ENCODE assay signal across 8 cellular contexts in the genomic region with DNA sequence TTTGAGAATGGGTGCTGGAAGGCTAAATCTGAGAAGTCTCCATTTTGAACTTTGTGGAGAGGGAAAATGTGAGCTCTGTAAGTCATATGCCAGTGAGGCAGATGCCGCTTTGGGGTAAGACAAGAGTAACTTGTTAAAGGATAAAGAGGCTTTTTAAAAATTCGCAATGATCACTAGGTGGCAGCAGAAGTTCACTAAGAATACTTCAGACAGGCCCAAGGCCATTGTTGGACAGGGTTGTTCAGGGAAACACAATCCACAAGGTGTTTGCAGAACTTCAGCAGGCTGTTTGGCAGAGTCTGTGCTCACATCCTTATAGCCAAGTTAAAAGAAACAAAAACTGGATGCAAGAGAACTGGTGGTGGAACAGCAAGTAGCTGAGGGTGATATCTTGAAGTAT. TPM values are rescaled to one million over a fixed set of nuclear protein-coding genes. Genes with fewer than 3 reads are reported as not detected.
DNase-seq lines count a peak whose midpoint lies in the region; ATAC-seq, FAIRE-seq and TF ChIP-seq lines count a peak whose summit lies in the region.

No MANE protein-coding gene starts in this region.

- TF ChIP-seq POLR2A in endothelial cell of umbilical vein (IDR thresholded peaks at IDR 0.05; ENCODE audit: low read depth, low read length) (no peak), H54 (IDR thresholded peaks at IDR 0.05; ENCODE audit: low read depth, low read length) (no peak)

- peak; percentile 75 for FAIRE-seq in endothelial cell of umbilical vein (lab: Jason Lieb, UNC)
- FAIRE-seq in H54 (lab: Jason Lieb, UNC), result no peak

- H3K27ac ChIP-seq in RWPE2 (ENCODE audit: poor library complexity, severe bottlenecking), result no peak overlapping the region
- no peak overlapping the region for H3K27ac ChIP-seq in endothelial cell of umbilical vein (ENCODE audit: insufficient read depth, low read depth, low read length)

- H2AFZ ChIP-seq in endothelial cell of umbilical vein (ENCODE audit: low read depth, low read length), result no peak overlapping the region

- H3K36me3 ChIP-seq in RWPE2 (ENCODE audit: low read depth) (no peaks in the 10 kb centered on the region), endothelial cell of umbilical vein (ENCODE audit: control insufficient read depth in 2 of 2, extremely low read depth in 1 of 2, insufficient read depth in 2 of 2, low read length in 2 of 2) (no peaks in the 10 kb centered on the region)

- dilution Hi-C loops in endothelial cell of umbilical vein (cut with MboI; ENCODE audit: extremely low pct_ligation_motif_present, low sequenced_read_pairs), result no loop called here

- no peaks in the 10 kb centered on the region for H4K20me1 ChIP-seq in endothelial cell of umbilical vein (replicated peaks; ENCODE audit: control insufficient read depth, extremely low read depth, insufficient read depth, low read length)

- H3K79me2 ChIP-seq in endothelial cell of umbilical vein (ENCODE audit: control insufficient read depth, insufficient read depth, low read length), result no peaks in the 10 kb centered on the region

- H3K4me3 ChIP-seq in GM12875 (ENCODE audit: low read depth, low read length) (no peak overlapping the region), RWPE2 (ENCODE audit: severe bottlenecking) (no peak overlapping the region), endothelial cell of umbilical vein (replicated peaks in 1 of 3; ENCODE audit: insufficient read depth in 1 of 3, low read depth in 1 of 3, low read length in 3 of 3) (no peak overlapping the region)

- ATAC-seq in RWPE2 (ENCODE audit: low read depth), result peak; percentile 50
- ATAC-seq in GM19328 (IDR thresholded peaks at IDR 0.05; ENCODE audit: unreplicated experiment), result no peak

- no peak overlapping the region for H3K4me2 ChIP-seq in endothelial cell of umbilical vein (ENCODE audit: insufficient read depth, low read length)

- H3K9me3 ChIP-seq in RWPE2 (ENCODE audit: severe bottlenecking) (no peaks in the 10 kb centered on the region), endothelial cell of umbilical vein (replicated peaks; ENCODE audit: control insufficient read depth, insufficient read depth, low read length) (no peaks in the 10 kb centered on the region)

- DNase-seq in Ammon's horn (ENCODE audit: low spot score) (peak; percentile 69), MV-4-11 (lab: John Stamatoyannopoulos, UW) (peak; percentile 32), RWPE2 (ENCODE audit: low spot score) (no peak), endothelial cell of umbilical vein (ENCODE audit: low read depth, low spot score) (peak; percentile 64), midbrain (lab: John Stamatoyannopoulos, UW) (peak; percentile 75), H54 (ENCODE audit: insufficient read length, low spot score) (no peak)

- no peaks in the 10 kb centered on the region for H3K4me1 ChIP-seq in RWPE2 (ENCODE audit: insufficient read depth, poor library complexity, severe bottlenecking)
- no peaks in the 10 kb centered on the region for H3K4me1 ChIP-seq in endothelial cell of umbilical vein (ENCODE audit: control insufficient read depth, extremely low read depth, insufficient read depth, low read length)

- no TSS peak for BruUV-seq in endothelial cell of umbilical vein (replicated peaks; lab: Mats Ljungman, UMichigan)

- no peaks in the 10 kb centered on the region for H3K9me1 ChIP-seq in endothelial cell of umbilical vein (replicated peaks; ENCODE audit: control insufficient read depth, extremely low read depth, insufficient read depth, low read length)

- TF ChIP-seq CTCF in GM12875 (IDR thresholded peaks at IDR 0.05; ENCODE audit: borderline replicate concordance, insufficient read depth, low read depth, low read length), result peak; percentile 36; the same call in 1 of the 2 replicates
- TF ChIP-seq CTCF in RWPE2 (IDR thresholded peaks at IDR 0.05; ENCODE audit: poor library complexity, severe bottlenecking), result peak; percentile 59
- TF ChIP-seq CTCF in endothelial cell of umbilical vein (IDR thresholded peaks at IDR 0.05; ENCODE audit: extremely low read depth in 1 of 2, insufficient read depth in 1 of 2, low read depth in 1 of 2, low read length in 2 of 2), result peak; percentile 15 to 38

- CTCF ChIA-PET in endothelial cell of umbilical vein (lab: Charles Lee), result interaction anchor here (0.9 to 2.5 kb wide), 6 partner anchors 10 to 216 kb away, joined by 3 to 8 read pairs (median 6); no protein-coding TSS in a partner anchor

- intact Hi-C loops in endothelial cell of umbilical vein (cut with micrococcal nuclease), result loop anchor here (1.0 to 5.0 kb wide), 5 partner anchors 49 to 298 kb away; no protein-coding TSS in a partner anchor

- H3K27me3 ChIP-seq in RWPE2 (ENCODE audit: insufficient read depth, poor library complexity, severe bottlenecking), result no peaks in the 10 kb centered on the region
- no peaks in the 10 kb centered on the region for H3K27me3 ChIP-seq in endothelial cell of umbilical vein (ENCODE audit: control insufficient read depth in 2 of 2, insufficient read depth in 2 of 2, low read length in 2 of 2)

- POLR2A ChIA-PET in endothelial cell of umbilical vein (lab: Charles Lee), result no interaction called here

- H3K9ac ChIP-seq in endothelial cell of umbilical vein (replicated peaks; ENCODE audit: extremely low read depth, insufficient read depth, low read length), result no peak overlapping the region

TF ChIP-seq in endothelial cell of umbilical vein, 7 proteins besides CTCF, POLR2A, EP300 and RAD21:
- no peak for TF ChIP-seq GATA2 (IDR thresholded peaks at IDR 0.05; ENCODE audit: insufficient read depth, insufficient read length, low read depth, low read length)
- no peak for TF ChIP-seq EZH2 (IDR thresholded peaks at IDR 0.05; ENCODE audit: borderline replicate concordance, low read depth, low read length, severe bottlenecking)
- TF ChIP-seq MYC (IDR thresholded peaks at IDR 0.05; ENCODE audit: low read depth, low read length), result no peak
- TF ChIP-seq, protein P1, sequence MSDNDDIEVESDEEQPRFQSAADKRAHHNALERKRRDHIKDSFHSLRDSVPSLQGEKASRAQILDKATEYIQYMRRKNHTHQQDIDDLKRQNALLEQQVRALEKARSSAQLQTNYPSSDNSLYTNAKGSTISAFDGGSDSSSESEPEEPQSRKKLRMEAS (IDR thresholded peaks at IDR 0.05; ENCODE audit: insufficient read depth, insufficient read length), result no peak
- no peak for TF ChIP-seq FOS (IDR thresholded peaks at IDR 0.05; ENCODE audit: borderline replicate concordance, insufficient read depth, low read length)
- no peak for TF ChIP-seq JUN (IDR thresholded peaks at IDR 0.05; ENCODE audit: borderline replicate concordance, insufficient read depth, insufficient read length, low read depth)
- TF ChIP-seq POLR2AphosphoS5 (IDR thresholded peaks at IDR 0.05; ENCODE audit: insufficient read depth, low read depth, low read length), result no peak
TF ChIP-seq in endothelial cell of umbilical vein: peak in this region for 0.

RNA-seq across cellular contexts. Expression of gene PIGA, which starts 13.7 kb away (rescaled TPM):
- 12.1 TPM in 2 replicates for total RNA-seq in endothelial cell of umbilical vein
- polyA plus RNA-seq in endothelial cell of umbilical vein, result 3.5 and 4.0 TPM in 2 replicates
- 3.1 and 3.4 TPM in 2 replicates for polyA plus RNA-seq in endothelial cell of umbilical vein (2011; cell fraction: cytosol; rRNA removed)
- polyA plus RNA-seq in endothelial cell of umbilical vein (2011; cell fraction: nucleus; rRNA removed), result 12.9 and 16.6 TPM in 2 replicates
- polyA plus RNA-seq in endothelial cell of umbilical vein (2012), result 5.1 and 7.8 TPM in 2 replicates
- 13.1 and 14.1 TPM in 2 replicates for polyA minus RNA-seq in endothelial cell of umbilical vein
- 16.4 TPM for polyA minus RNA-seq in endothelial cell of umbilical vein (2011; cell fraction: cytosol; rRNA and poly(A)+ RNA removed)
- polyA minus RNA-seq in endothelial cell of umbilical vein (2011; cell fraction: nucleus; rRNA and poly(A)+ RNA removed), result 21.2 and 46.0 TPM in 2 replicates

RNA-seq across cellular contexts. Expression of gene ASB11, which starts 33.6 kb away (rescaled TPM):
- 0.15 TPM in 1 of 2 replicates, not detected in the other for total RNA-seq in endothelial cell of umbilical vein
- 0.06 TPM in 1 of 2 replicates, not detected in the other for polyA plus RNA-seq in endothelial cell of umbilical vein
- 0.07 TPM in 1 of 2 replicates, not detected in the other for polyA plus RNA-seq in endothelial cell of umbilical vein (2011; cell fraction: cytosol; rRNA removed)
- polyA plus RNA-seq in endothelial cell of umbilical vein (2011; cell fraction: nucleus; rRNA removed), result 0.24 and 0.43 TPM in 2 replicates
- not detected in 2 replicates for polyA plus RNA-seq in endothelial cell of umbilical vein (2012)
- polyA minus RNA-seq in endothelial cell of umbilical vein, result 0.25 TPM in 1 of 2 replicates, not detected in the other
- not detected for polyA minus RNA-seq in endothelial cell of umbilical vein (2011; cell fraction: cytosol; rRNA and poly(A)+ RNA removed)
- polyA minus RNA-seq in endothelial cell of umbilical vein (2011; cell fraction: nucleus; rRNA and poly(A)+ RNA removed), result 0.29 TPM in 1 of 2 replicates, not detected in the other

RNA-seq across cellular contexts. Expression of gene VEGFD, which starts 35.2 kb away (rescaled TPM):
- 0.64 and 0.67 TPM in 2 replicates for total RNA-seq in endothelial cell of umbilical vein
- polyA plus RNA-seq in endothelial cell of umbilical vein, result 0.40 and 0.45 TPM in 2 replicates
- polyA plus RNA-seq in endothelial cell of umbilical vein (2011; cell fraction: cytosol; rRNA removed), result 0.48 and 0.74 TPM in 2 replicates
- 7.5 and 10.7 TPM in 2 replicates for polyA plus RNA-seq in endothelial cell of umbilical vein (2011; cell fraction: nucleus; rRNA removed)
- polyA plus RNA-seq in endothelial cell of umbilical vein (2012), result 0.22 and 0.35 TPM in 2 replicates
- polyA minus RNA-seq in endothelial cell of umbilical vein, result 0.72 and 1.0 TPM in 2 replicates
- not detected for polyA minus RNA-seq in endothelial cell of umbilical vein (2011; cell fraction: cytosol; rRNA and poly(A)+ RNA removed)
- 2.5 and 4.5 TPM in 2 replicates for polyA minus RNA-seq in endothelial cell of umbilical vein (2011; cell fraction: nucleus; rRNA and poly(A)+ RNA removed)

Comparison
In these comparisons a context has a peak if more than half of its experiments do, and no peak if none do; other contexts are left out.
1. DNase-seq: peak in Ammon's horn (single experiment), MV-4-11 (single experiment), endothelial cell of umbilical vein (single experiment) and midbrain (single experiment); none in RWPE2 (single experiment) and H54 (single experiment).
2. Peak in every context shown above with its lines, with median percentiles within 50 percentile points of each other: CTCF ChIP-seq.